In the genomic region with DNA sequence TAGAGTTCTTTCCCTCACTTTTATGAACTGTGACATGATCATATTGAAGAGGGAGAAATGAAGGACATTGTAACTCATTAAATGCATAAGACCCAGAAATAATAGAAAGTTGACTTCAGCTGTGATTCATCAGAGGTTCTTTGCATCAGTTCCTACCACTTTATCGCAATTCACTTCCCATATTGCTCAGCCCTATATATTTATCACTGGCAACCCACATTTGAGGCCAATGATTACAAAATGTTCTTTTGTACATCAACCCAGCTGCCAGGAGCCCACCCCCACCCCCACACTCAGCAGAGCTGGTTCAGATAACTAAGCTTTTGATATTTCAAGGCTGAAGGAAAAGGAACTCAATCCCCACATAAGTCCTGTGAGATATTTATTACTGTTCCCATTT, we compare ENCODE assay signal across 13 cellular contexts. TPM values are rescaled to one million over a fixed set of nuclear protein-coding genes. Genes with fewer than 3 reads are reported as not detected.
DNase-seq lines count a peak whose midpoint lies in the region; ATAC-seq and TF ChIP-seq lines count a peak whose summit lies in the region.
"Had no signal": no experiment of that assay in that cellular context is flagged by ENCODE, and none has a peak within 500 bp of the region (broad histone marks: within the 10 kb centered on the region; RNA-seq: fewer than 3 reads in every experiment).

No MANE protein-coding gene starts in this region.

- peaks cover 8% of the 10 kb centered on the region for H3K4me1 ChIP-seq in left ventricle myocardium inferior

- H3K9me3 ChIP-seq in left ventricle myocardium inferior (replicated peaks), result no peaks in the 10 kb centered on the region
- H3K9me3 ChIP-seq: MG63 had no signal

- H3K27me3 ChIP-seq in left ventricle myocardium inferior (ENCODE audit: low read depth), result no peaks in the 10 kb centered on the region
- H3K27me3 ChIP-seq: MG63 had no signal

- peak; percentile 43 for DNase-seq in activated CD8-positive, alpha-beta memory T cell treated with anti-CD3 and anti-CD28 coated beads, Interleukin-2, amount 50 U/mL, for 48 hours
- DNase-seq in activated CD8-positive, alpha-beta memory T cell treated with anti-CD3 and anti-CD28 coated beads, Interleukin-2, amount 50 U/mL, for 4 hours, result no peak
- DNase-seq in SKM-1 (lab: John Stamatoyannopoulos, UW; ENCODE audit: unreplicated experiment) (peak; percentile 36), fibroblast of mammary gland (ENCODE audit: low read depth) (peak; percentile 81), superior temporal gyrus (ENCODE audit: extremely low spot score) (peak; percentile 35), left ventricle myocardium inferior (no peak)
- DNase-seq: activated CD4-positive, alpha-beta T cell treated with anti-CD3 and anti-CD28 coated beads, Interleukin-2, amount 50 U/mL, for 4 hours; COR-L47; MG63; T-helper 17 cell had no signal

- H3K4me3 ChIP-seq in fibroblast of mammary gland (ENCODE audit: control insufficient read depth, low read depth, low read length) (no peak overlapping the region), left ventricle myocardium inferior (no peak overlapping the region)
- H3K4me3 ChIP-seq: MG63 had no signal

- TF ChIP-seq CTCF in fibroblast of mammary gland (conservative IDR thresholded peaks at IDR 0.05; ENCODE audit: control insufficient read depth, insufficient read depth, low read depth, low read length) (no peak), left ventricle myocardium inferior (IDR thresholded peaks at IDR 0.05; ENCODE audit: borderline replicate concordance) (no peak)

- no peaks in the 10 kb centered on the region for H3K36me3 ChIP-seq in left ventricle myocardium inferior
- H3K36me3 ChIP-seq: MG63 had no signal

- intact Hi-C loops in left ventricle myocardium inferior (cut with micrococcal nuclease), result no loop called here

- H3K27ac ChIP-seq in left ventricle myocardium inferior (replicated peaks), result no peak overlapping the region

- ATAC-seq in HG03108 (IDR thresholded peaks at IDR 0.05; ENCODE audit: unreplicated experiment), result no peak
- no peak for ATAC-seq in HG03280 (IDR thresholded peaks at IDR 0.05; ENCODE audit: unreplicated experiment)
- ATAC-seq: Panc1, T-helper 17 cell had no signal

RNA-seq across cellular contexts. Expression of gene TMPO, which starts 51.2 kb away (rescaled TPM):
- total RNA-seq in left ventricle myocardium inferior, result 16.9 TPM

Comparison
In these comparisons a context has a peak if more than half of its experiments do, and no peak if none do; other contexts are left out.
1. DNase-seq: peak in activated CD8-positive, alpha-beta memory T cell treated with anti-CD3 and anti-CD28 coated beads, Interleukin-2, amount 50 U/mL, for 48 hours (single experiment), SKM-1 (single experiment), fibroblast of mammary gland (single experiment) and superior temporal gyrus (single experiment); none in activated CD8-positive, alpha-beta memory T cell treated with anti-CD3 and anti-CD28 coated beads, Interleukin-2, amount 50 U/mL, for 4 hours (single experiment) and left ventricle myocardium inferior (single experiment).